In genomic region chr9:128558431-128559310, GRCh38 we compare ENCODE assay signal across 8 cellular contexts. TPM values are rescaled to one million over a fixed set of nuclear protein-coding genes. Genes with fewer than 3 reads are reported as not detected.
DNase-seq lines count a peak whose midpoint lies in the region; ATAC-seq and TF ChIP-seq lines count a peak whose summit lies in the region.

No MANE protein-coding gene starts in this region.

- H3K27me3 ChIP-seq in adipocyte (replicated peaks; ENCODE audit: control insufficient read depth, insufficient read depth, low read length): no peaks in the 10 kb centered on the region

- intact Hi-C loops in Right ventricle myocardium superior (cut with DNase I): no loop called here

- no peaks in the 10 kb centered on the region for H3K27me3 Mint-ChIP-seq in progenitor cell of endocrine pancreas

- peak overlapping the region; percentile 31 for H3K9ac ChIP-seq in adipocyte (ENCODE audit: low read length)

- H3K9me3 Mint-ChIP-seq in progenitor cell of endocrine pancreas (ENCODE audit: low read depth): no peaks in the 10 kb centered on the region

- peaks cover 54% of the 10 kb centered on the region for H3K4me1 ChIP-seq in adipocyte (ENCODE audit: control insufficient read depth, insufficient read depth, low read length)

- H3K4me3 ChIP-seq in adipocyte (ENCODE audit: low read length): peak overlapping the region; percentile 48

- no peak for TF ChIP-seq CTCF in progenitor cell of endocrine pancreas (IDR thresholded peaks at IDR 0.05; ENCODE audit: unreplicated experiment)

- H3K4me1 Mint-ChIP-seq in progenitor cell of endocrine pancreas (ENCODE audit: low read depth): peaks cover 23% of the 10 kb centered on the region

- DNase-seq in AG08396 (ENCODE audit: low spot score) (peak; percentile 62), HK-2 (ENCODE audit: unreplicated experiment) (peak; percentile 64), RPMI7951 (ENCODE audit: low read depth) (peak; percentile 93), adipocyte (ENCODE audit: low read depth) (peak; percentile 86), Right ventricle myocardium superior (peak; percentile 88), progenitor cell of endocrine pancreas (ENCODE audit: low spot score, unreplicated experiment) (no peak), SIG-M5 (lab: John Stamatoyannopoulos, UW) (no peak)

- H3K9me3 ChIP-seq in adipocyte (ENCODE audit: control insufficient read depth, low read length): no peaks in the 10 kb centered on the region

- H3K36me3 ChIP-seq in adipocyte (ENCODE audit: control insufficient read depth, insufficient read depth, low read length, severe bottlenecking): peaks cover 17% of the 10 kb centered on the region

- H3K27ac Mint-ChIP-seq in progenitor cell of endocrine pancreas: peak overlapping the region; percentile 74

- H3K4me3 Mint-ChIP-seq in progenitor cell of endocrine pancreas (ENCODE audit: low read depth): no peak overlapping the region

- ATAC-seq in GM18909 (IDR thresholded peaks at IDR 0.05; ENCODE audit: poor library complexity, unreplicated experiment) (peak; percentile 74), Right ventricle myocardium superior (ENCODE audit: poor library complexity) (peak; percentile 79)

- H3K36me3 Mint-ChIP-seq in progenitor cell of endocrine pancreas (ENCODE audit: insufficient read depth): peaks cover 4% of the 10 kb centered on the region

RNA-seq across cellular contexts. Expression of gene SPTAN1, which starts 6.3 kb away (rescaled TPM):
- total RNA-seq in RPMI7951 (2014; rRNA removed; shearing (Covaris generic)): 102 and 116 TPM in 2 replicates
- total RNA-seq in Right ventricle myocardium superior (203 TPM), progenitor cell of endocrine pancreas (448 and 450 TPM in 2 replicates)

RNA-seq across cellular contexts. Expression of gene GLE1, which starts 54.2 kb away (rescaled TPM):
- total RNA-seq in RPMI7951 (2014; rRNA removed; shearing (Covaris generic)): 29.3 and 30.6 TPM in 2 replicates
- 18.7 TPM for total RNA-seq in Right ventricle myocardium superior
- 19.0 and 19.6 TPM in 2 replicates for total RNA-seq in progenitor cell of endocrine pancreas

Comparison
In these comparisons a context has a peak if more than half of its experiments do, and no peak if none do; other contexts are left out.
1. DNase-seq: peak in AG08396 (single experiment), HK-2 (single experiment), RPMI7951 (single experiment), adipocyte (single experiment) and Right ventricle myocardium superior (single experiment); none in progenitor cell of endocrine pancreas (single experiment) and SIG-M5 (single experiment).